ENCODE assay signal across 9 cellular contexts in the genomic region with DNA sequence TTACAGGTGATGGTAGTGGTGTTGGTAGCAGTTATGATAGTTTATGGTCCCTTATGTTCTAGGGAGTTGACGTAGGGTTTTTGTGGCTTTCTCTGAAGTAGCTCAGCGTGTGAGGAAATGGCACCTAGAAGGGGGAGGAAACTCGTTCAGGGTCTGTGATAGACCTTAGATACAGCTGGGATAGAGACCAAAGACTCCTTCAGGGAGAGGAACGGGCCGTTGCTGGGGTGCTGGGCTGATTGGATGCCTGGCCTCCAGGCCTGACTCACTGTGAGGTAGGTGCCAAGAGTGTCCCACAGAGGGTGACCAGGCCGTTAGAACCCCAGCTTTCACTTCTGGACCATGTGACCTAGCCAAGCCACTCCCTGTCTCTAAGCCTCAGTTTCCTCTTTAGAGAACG.
DNase-seq lines count a peak whose midpoint lies in the region; ATAC-seq and TF ChIP-seq lines count a peak whose summit lies in the region.
"Had no signal": no experiment of that assay in that cellular context is flagged by ENCODE, and none has a peak within 500 bp of the region (broad histone marks: within the 10 kb centered on the region; RNA-seq: fewer than 3 reads in every experiment).

No MANE protein-coding gene starts in this region.

- ATAC-seq in psoas muscle (no peak), GM21529 (IDR thresholded peaks at IDR 0.05; ENCODE audit: unreplicated experiment) (no peak)

- no peak overlapping the region for H3K4me3 ChIP-seq in BLaER1 treated with 17β-estradiol and CSF1 and Interleukin-3, amounts not matched to agents 10 nM and 100 nM
- H3K4me3 ChIP-seq in Loucy (ENCODE audit: low read length, poor library complexity, severe bottlenecking) (peak overlapping the region; percentile 26), dorsolateral prefrontal cortex (no peak overlapping the region), psoas muscle (no peak overlapping the region)

- 43 to 67% (median 52%) methylated on average over 7 of the region's 7 CpGs for WGBS in psoas muscle, 3 donors

- DNase-seq in dorsolateral prefrontal cortex (no peak), psoas muscle (no peak), NCI-H2081 (lab: John Stamatoyannopoulos, UW) (no peak), amniotic stem cell (lab: John Stamatoyannopoulos, UW) (no peak), NCI-H2029 treated with DMSO at 0.1 percent for 48 hours (lab: John Stamatoyannopoulos, UW) (no peak)
- DNase-seq: glutamatergic neuron had no signal

- H3K36me3 ChIP-seq in BLaER1 treated with 17β-estradiol and CSF1 and Interleukin-3, amounts not matched to agents 10 nM and 100 nM, result no peaks in the 10 kb centered on the region
- H3K36me3 ChIP-seq in Loucy (ENCODE audit: insufficient read depth, low read length), result no peaks in the 10 kb centered on the region
- H3K36me3 ChIP-seq in psoas muscle (ENCODE audit: insufficient read depth in 1 of 2, low read depth in 1 of 2), result no peaks in the 10 kb centered on the region

- H3K9me2 ChIP-seq in Loucy (replicated peaks; ENCODE audit: low read depth, low read length), result no peaks in the 10 kb centered on the region

- TF ChIP-seq CTCF in Loucy (conservative IDR thresholded peaks at IDR 0.05; ENCODE audit: low read length) (no peak), dorsolateral prefrontal cortex (IDR thresholded peaks at IDR 0.05 in 54 of 56, conservative IDR thresholded peaks at IDR 0.05 in 2 of 56; ENCODE audit: low read depth in 1 of 56, partially characterized antibody in 56 of 56) (no peak), psoas muscle (IDR thresholded peaks at IDR 0.05) (no peak)

- peak overlapping the region in 5 of 11 experiments; percentile 11 to 60 (median 47); a peak in 5 of 22 replicates for H3K9ac ChIP-seq in BLaER1 treated with 17β-estradiol and CSF1 and Interleukin-3, amounts not matched to agents 10 nM and 100 nM
- H3K9ac ChIP-seq in Loucy (ENCODE audit: low read depth, low read length, poor library complexity, severe bottlenecking), result peak overlapping the region; percentile 44

- H2AFZ ChIP-seq in Loucy (ENCODE audit: low read length), result peak overlapping the region; percentile 3; the same call in 1 of the 2 replicates

- peak overlapping the region in 5 of 11 experiments; percentile 11 to 58 (median 37); a peak in 5 of 22 replicates for H3K27ac ChIP-seq in BLaER1 treated with 17β-estradiol and CSF1 and Interleukin-3, amounts not matched to agents 10 nM and 100 nM
- H3K27ac ChIP-seq in dorsolateral prefrontal cortex (peak overlapping the region in 49 of 59 donors; percentile 15 to 97 (median 86)), psoas muscle (peak overlapping the region; percentile 69)

- no peaks in the 10 kb centered on the region for H3K27me3 ChIP-seq in BLaER1 treated with 17β-estradiol and CSF1 and Interleukin-3, amounts not matched to agents 10 nM and 100 nM
- H3K27me3 ChIP-seq in Loucy (ENCODE audit: insufficient read depth, low read length, poor library complexity, severe bottlenecking) (no peaks in the 10 kb centered on the region), dorsolateral prefrontal cortex (no peaks in the 10 kb centered on the region), psoas muscle (ENCODE audit: insufficient read depth in 3 of 3, low read length in 2 of 3) (no peaks in the 10 kb centered on the region)

- H3K79me2 ChIP-seq in Loucy (ENCODE audit: insufficient read depth, low read length), result peaks cover 68% of the 10 kb centered on the region

- peaks cover 0 to 74% (median 37%) of the 10 kb centered on the region in 11 experiments; a peak in 17 of 22 replicates for H4K20me1 ChIP-seq in BLaER1 treated with 17β-estradiol and CSF1 and Interleukin-3, amounts not matched to agents 10 nM and 100 nM
- no peaks in the 10 kb centered on the region for H4K20me1 ChIP-seq in Loucy (ENCODE audit: insufficient read depth, low read length, poor library complexity, severe bottlenecking)

- intact Hi-C loops in dorsolateral prefrontal cortex (cut with DNase I), result loop anchor here (10.0 kb wide), 2 partner anchors 247 to 347 kb away; a partner anchor contains a TSS
- intact Hi-C loops in psoas muscle (cut with DNase I), result loop anchor here in 1 of 2 donors (2.0 kb wide), 1 partner anchor 17 kb away; no protein-coding TSS in a partner anchor

- no peaks in the 10 kb centered on the region for H3F3A ChIP-seq in Loucy (ENCODE audit: low read depth)

- H3K4me1 ChIP-seq in BLaER1 treated with 17β-estradiol and CSF1 and Interleukin-3, amounts not matched to agents 10 nM and 100 nM, result peaks cover 42 to 82% (median 68%) of the 10 kb centered on the region in 10 experiments
- H3K4me1 ChIP-seq in Loucy (ENCODE audit: insufficient read depth, low read length, poor library complexity, severe bottlenecking) (peaks cover 47% of the 10 kb centered on the region), psoas muscle (peaks cover 85% of the 10 kb centered on the region)

- peak overlapping the region; percentile 42 to 91 (median 74) for H3K4me2 ChIP-seq in BLaER1 treated with 17β-estradiol and CSF1 and Interleukin-3, amounts not matched to agents 10 nM and 100 nM
- peak overlapping the region; percentile 59 for H3K4me2 ChIP-seq in Loucy (ENCODE audit: low read depth, low read length, poor library complexity, severe bottlenecking)

- no peaks in the 10 kb centered on the region for H3K9me3 ChIP-seq in BLaER1 treated with 17β-estradiol and CSF1 and Interleukin-3, amounts not matched to agents 10 nM and 100 nM (replicated peaks in 1 of 11)
- H3K9me3 ChIP-seq in Loucy (ENCODE audit: insufficient read depth, low read depth, low read length) (no peaks in the 10 kb centered on the region), psoas muscle (no peaks in the 10 kb centered on the region)
